In genomic region chr9:135286187-135286925, GRCh38 we compare ENCODE assay signal across 6 cellular contexts.
DNase-seq lines count a peak whose midpoint lies in the region; ATAC-seq, FAIRE-seq and TF ChIP-seq lines count a peak whose summit lies in the region.
"Not testable (repeated sequence)": the region's sequence is repeated elsewhere in the genome, so short reads cannot be mapped to it uniquely, and the experiment has no call there.

No MANE protein-coding gene starts in this region.

- H3K4ac ChIP-seq in neuronal stem cell (ENCODE audit: low read length), result not testable (repeated sequence)

- not testable (repeated sequence) for H3K36me3 ChIP-seq in BLaER1 treated with 17β-estradiol and CSF1 and Interleukin-3, amounts not matched to agents 10 nM and 100 nM; bronchial epithelial cell (ENCODE audit: control insufficient read depth, insufficient read depth, low read length); neuronal stem cell (replicated peaks in 1 of 2; ENCODE audit: control insufficient read depth in 2 of 2, insufficient read depth in 2 of 2, low read length in 2 of 2)

- H2BK120ac ChIP-seq in neuronal stem cell (ENCODE audit: low read depth, low read length), result not testable (repeated sequence)

- H3K18ac ChIP-seq in neuronal stem cell (ENCODE audit: low read length), result not testable (repeated sequence)

- peak overlapping the region in 4 of 11 experiments; percentile 69 to 77 (median 74); a peak in 5 of 22 replicates for H3K9ac ChIP-seq in BLaER1 treated with 17β-estradiol and CSF1 and Interleukin-3, amounts not matched to agents 10 nM and 100 nM
- peak overlapping the region; percentile 2 for H3K9ac ChIP-seq in neuronal stem cell (ENCODE audit: low read depth, low read length, poor library complexity)

- not testable (repeated sequence) for DNase-seq in bronchial epithelial cell (ENCODE audit: low read depth); neuronal stem cell (ENCODE audit: low spot score)
- DNase-seq in Right ventricle myocardium superior (peak; percentile 2), posterior vena cava (ENCODE audit: low spot score) (peak; percentile 53)

- peak; percentile 99 for FAIRE-seq in bronchial epithelial cell (lab: Jason Lieb, UNC)

- peak overlapping the region in 9 of 11 experiments; percentile 81 to 98 (median 92); a peak in 16 of 22 replicates for H3K4me2 ChIP-seq in BLaER1 treated with 17β-estradiol and CSF1 and Interleukin-3, amounts not matched to agents 10 nM and 100 nM
- not testable (repeated sequence) for H3K4me2 ChIP-seq in neuronal stem cell (ENCODE audit: insufficient read depth, low read length, poor library complexity, severe bottlenecking)

- H3K27me3 ChIP-seq in BLaER1 treated with 17β-estradiol and CSF1 and Interleukin-3, amounts not matched to agents 10 nM and 100 nM, result peaks cover 0 to 80% (median 0%) of the 10 kb centered on the region in 11 experiments; a peak in 7 of 22 replicates
- not testable (repeated sequence) for H3K27me3 ChIP-seq in bronchial epithelial cell (ENCODE audit: control insufficient read depth, insufficient read depth, low read length); neuronal stem cell (ENCODE audit: control insufficient read depth in 3 of 3, insufficient read depth in 3 of 3, low read depth in 1 of 3, low read length in 3 of 3)

- WGBS in neuronal stem cell (ENCODE audit: extremely low coverage in 2 of 2, insufficient read length in 2 of 2, insufficient replicate concordance in 1 of 2), 2 donors, result no CpG with 5 or more reads among the region's 33 CpGs

- not testable (repeated sequence) for H3K79me1 ChIP-seq in neuronal stem cell (ENCODE audit: low read depth, low read length)

- H4K8ac ChIP-seq in neuronal stem cell (ENCODE audit: low read depth, low read length), result not testable (repeated sequence)

- H3K27ac ChIP-seq in BLaER1 treated with 17β-estradiol and CSF1 and Interleukin-3, amounts not matched to agents 10 nM and 100 nM, result peak overlapping the region in 2 of 11 experiments; percentile 74 to 76; a peak in 4 of 22 replicates
- peak overlapping the region; percentile 90; the same call in 1 of the 2 replicates for H3K27ac ChIP-seq in VCaP
- H3K27ac ChIP-seq in neuronal stem cell (replicated peaks; ENCODE audit: low read length), result not testable (repeated sequence)

- H2BK5ac ChIP-seq in neuronal stem cell (ENCODE audit: low read length), result peak overlapping the region; percentile 35

- peak overlapping the region; percentile 56 for H2AK5ac ChIP-seq in neuronal stem cell (ENCODE audit: low read depth, low read length)

- H2AFZ ChIP-seq in neuronal stem cell (ENCODE audit: low read length), result not testable (repeated sequence)

- intact Hi-C loops in Right ventricle myocardium superior (cut with DNase I), result not testable (repeated sequence)
- intact Hi-C loops in posterior vena cava (cut with DNase I), result loop anchor here in 1 of 2 donors (10.0 kb wide), 1 partner anchor 408 kb away; the partner anchor contains the start of gene SOHLH1

- peak overlapping the region; percentile 42 for H2BK15ac ChIP-seq in neuronal stem cell (ENCODE audit: low read length)

- H4K91ac ChIP-seq in neuronal stem cell (ENCODE audit: low read depth, low read length, poor library complexity), result not testable (repeated sequence)

- TF ChIP-seq CTCF in VCaP (conservative IDR thresholded peaks at IDR 0.05); bronchial epithelial cell (IDR thresholded peaks at IDR 0.05; ENCODE audit: insufficient read depth, low read length, severe bottlenecking): not testable (repeated sequence)

- not testable (repeated sequence) for H3K9me3 ChIP-seq in BLaER1 treated with 17β-estradiol and CSF1 and Interleukin-3, amounts not matched to agents 10 nM and 100 nM (replicated peaks in 1 of 11); neuronal stem cell (replicated peaks in 1 of 2; ENCODE audit: control insufficient read depth in 2 of 2, insufficient read depth in 1 of 2, low read depth in 1 of 2, low read length in 2 of 2)

- peak overlapping the region; percentile 75 for H3K23ac ChIP-seq in neuronal stem cell (ENCODE audit: low read depth, low read length, poor library complexity)

- ATAC-seq in Right ventricle myocardium superior (ENCODE audit: poor library complexity), result not testable (repeated sequence)

- H3K4me3 ChIP-seq in BLaER1 treated with 17β-estradiol and CSF1 and Interleukin-3, amounts not matched to agents 10 nM and 100 nM; bronchial epithelial cell (ENCODE audit: low read depth, low read length); neuronal stem cell (ENCODE audit: low read length in 2 of 2): not testable (repeated sequence)

- peaks cover 0 to 56% (median 0%) of the 10 kb centered on the region in 11 experiments; a peak in 6 of 22 replicates for H4K20me1 ChIP-seq in BLaER1 treated with 17β-estradiol and CSF1 and Interleukin-3, amounts not matched to agents 10 nM and 100 nM

- H3K4me1 ChIP-seq in BLaER1 treated with 17β-estradiol and CSF1 and Interleukin-3, amounts not matched to agents 10 nM and 100 nM, result peaks cover 42 to 100% (median 94%) of the 10 kb centered on the region in 10 experiments
- not testable (repeated sequence) for H3K4me1 ChIP-seq in neuronal stem cell (ENCODE audit: control insufficient read depth in 2 of 2, insufficient read depth in 1 of 2, low read depth in 1 of 2, low read length in 2 of 2)

- H3K14ac ChIP-seq in neuronal stem cell (ENCODE audit: low read length), result not testable (repeated sequence)

- not testable (repeated sequence) for H2BK12ac ChIP-seq in neuronal stem cell (ENCODE audit: low read length)
